Comparison of ENCODE assay signal across 19 cellular contexts in the genomic region with DNA sequence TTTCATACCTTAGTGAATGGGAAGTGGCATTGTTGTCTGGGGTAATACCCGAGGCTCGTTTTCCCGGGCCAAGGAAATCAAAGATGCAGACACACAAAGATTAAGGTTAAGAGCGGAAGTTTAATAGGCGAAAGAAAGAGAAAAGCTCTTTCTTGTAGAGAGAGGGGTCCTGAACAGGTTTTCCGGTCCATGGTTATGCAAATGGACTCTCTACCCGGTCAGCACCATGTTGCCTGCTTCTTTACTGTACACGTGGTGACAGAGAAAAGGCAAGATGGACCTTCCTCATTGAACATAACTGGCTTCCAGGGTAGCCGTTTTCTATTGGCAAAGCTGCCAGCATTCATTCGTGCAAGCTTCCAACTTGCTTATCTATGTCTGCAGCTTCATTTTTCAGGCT.
A peak's percentile ranks its signal among the peaks of the same experiment; 100 is the strongest.
DNase-seq lines count a peak whose midpoint lies in the region; ATAC-seq, FAIRE-seq and TF ChIP-seq lines count a peak whose summit lies in the region.
"Had no signal": no experiment of that assay in that cellular context is flagged by ENCODE, and none has a peak within 500 bp of the region (broad histone marks: within the 10 kb centered on the region; RNA-seq: fewer than 3 reads in every experiment).

No MANE protein-coding gene starts in this region.

- no peak for TF ChIP-seq EP300 in H1 (IDR thresholded peaks at IDR 0.05; ENCODE audit: borderline replicate concordance in 1 of 2, low read depth in 2 of 2, low read length in 2 of 2)

- peaks cover 0 to 2% (median 0%) of the 10 kb centered on the region in 4 experiments; a peak in 1 of 7 replicates for H3K4me1 ChIP-seq in H1 (replicated peaks in 1 of 4; ENCODE audit: control insufficient read depth in 3 of 4, insufficient read depth in 4 of 4, low read length in 3 of 4)
- no peaks in the 10 kb centered on the region for H3K4me1 ChIP-seq in mesendoderm (ENCODE audit: control insufficient read depth, low read depth, low read length)
- H3K4me1 ChIP-seq: BE2C had no signal

- H3K4ac ChIP-seq in H1 (replicated peaks; ENCODE audit: insufficient read length, low read depth, low read length): no peak overlapping the region
- no peak overlapping the region for H3K4ac ChIP-seq in mesendoderm (ENCODE audit: low read depth, low read length)

- no peaks in the 10 kb centered on the region for H3K23me2 ChIP-seq in H1 (ENCODE audit: low read depth, low read length)

- H2BK20ac ChIP-seq in H1 (ENCODE audit: low read length): no peak overlapping the region

- FAIRE-seq in H1 (lab: Jason Lieb, UNC): no peak
- FAIRE-seq: G401.6, GM12891, GM19239 had no signal

- H3K79me2 ChIP-seq in H1 (ENCODE audit: control insufficient read depth in 1 of 2, insufficient read depth in 2 of 2, low read length in 2 of 2) (no peaks in the 10 kb centered on the region), mesendoderm (ENCODE audit: control insufficient read depth, insufficient read depth, low read length) (no peaks in the 10 kb centered on the region)

- H3K9ac ChIP-seq in H1 (replicated peaks in 1 of 4; ENCODE audit: extremely low read depth in 1 of 4, low read depth in 3 of 4, low read length in 3 of 4): no peak overlapping the region
- H3K9ac ChIP-seq in mesendoderm (ENCODE audit: low read length): no peak overlapping the region

- H3K14ac ChIP-seq in H1 (ENCODE audit: insufficient read length): no peak overlapping the region

- H3K9me3 ChIP-seq in H1 (ENCODE audit: insufficient read depth in 2 of 2, low read depth in 1 of 2, low read length in 1 of 2): no peaks in the 10 kb centered on the region
- H3K9me3 ChIP-seq: BE2C had no signal

- H2BK15ac ChIP-seq in H1 (ENCODE audit: low read length) (no peak overlapping the region), mesendoderm (replicated peaks; ENCODE audit: low read depth) (no peak overlapping the region)

- no peak overlapping the region for H4K91ac ChIP-seq in H1 (replicated peaks; ENCODE audit: insufficient read length, low read length)

- no peak overlapping the region for H3K56ac ChIP-seq in H1 (replicated peaks; ENCODE audit: insufficient read length, low read depth, low read length)
- H3K56ac ChIP-seq in mesendoderm (ENCODE audit: low read length): no peak overlapping the region

- no peak overlapping the region; the same call in 1 of the 2 replicates for H3K18ac ChIP-seq in H1 (ENCODE audit: extremely low read depth, low read length)
- H3K18ac ChIP-seq in mesendoderm (ENCODE audit: low read length): no peak overlapping the region

- no peak overlapping the region for H3K4me3 ChIP-seq in H1 (ENCODE audit: extremely low read depth in 1 of 4, insufficient read depth in 2 of 4, low read depth in 3 of 4, low read length in 4 of 4)
- no peak overlapping the region for H3K4me3 ChIP-seq in mesendoderm (ENCODE audit: low read length)

- H3K27ac ChIP-seq in H1 (ENCODE audit: low read depth, low read length) (no peak overlapping the region), mesendoderm (ENCODE audit: low read depth, low read length) (no peak overlapping the region)

- POLR2A ChIA-PET in H1 (lab: Charles Lee; ENCODE audit: partially characterized antibody): no interaction called here

- H4K20me1 ChIP-seq in H1 (replicated peaks in 1 of 2; ENCODE audit: control insufficient read depth in 1 of 2, insufficient read depth in 2 of 2, low read length in 2 of 2): no peaks in the 10 kb centered on the region

- no peak overlapping the region for H2BK12ac ChIP-seq in H1 (ENCODE audit: low read depth, low read length)

- H3K4me2 ChIP-seq in H1 (ENCODE audit: insufficient read depth in 1 of 2, low read depth in 2 of 2, low read length in 2 of 2) (no peak overlapping the region), mesendoderm (ENCODE audit: low read length) (no peak overlapping the region)

- no peaks in the 10 kb centered on the region for H3K27me3 ChIP-seq in H1 (replicated peaks in 1 of 4; ENCODE audit: control insufficient read depth in 3 of 4, extremely low read depth in 1 of 4, insufficient read depth in 3 of 4, low read length in 3 of 4)
- H3K27me3 ChIP-seq in mesendoderm (ENCODE audit: insufficient read depth, low read length, poor library complexity): no peaks in the 10 kb centered on the region
- H3K27me3 ChIP-seq: BE2C had no signal

- H2BK5ac ChIP-seq in H1 (ENCODE audit: low read depth, low read length) (no peak overlapping the region), mesendoderm (ENCODE audit: low read length) (no peak overlapping the region)

- H3K79me1 ChIP-seq in H1 (ENCODE audit: low read depth, low read length): no peaks in the 10 kb centered on the region
- H3K79me1 ChIP-seq in mesendoderm (ENCODE audit: low read length): no peaks in the 10 kb centered on the region

- H3K23ac ChIP-seq in H1 (ENCODE audit: insufficient read length) (no peak overlapping the region), mesendoderm (ENCODE audit: low read length) (no peak overlapping the region)

- TF ChIP-seq POLR2A in H1 (IDR thresholded peaks at IDR 0.05; ENCODE audit: control extremely low read depth in 1 of 2, low read depth in 2 of 2, low read length in 2 of 2): no peak

- no peak for ATAC-seq in GM19463 (IDR thresholded peaks at IDR 0.05; ENCODE audit: unreplicated experiment)
- no peak for ATAC-seq in stimulated activated naive CD8-positive, alpha-beta T cell treated with anti-CD3 and anti-CD28 coated beads, Interleukin-15, Interleukin-2, amounts not matched to agents 100 U/mL and 50 U/mL, for 24 hours
- ATAC-seq: HCT116 had no signal

- H2AK5ac ChIP-seq in H1 (ENCODE audit: low read depth, low read length) (no peak overlapping the region), mesendoderm (ENCODE audit: low read length) (no peak overlapping the region)

- H3K36me3 ChIP-seq in H1 (ENCODE audit: control insufficient read depth in 2 of 4, insufficient read depth in 4 of 4, low read length in 3 of 4) (no peaks in the 10 kb centered on the region), mesendoderm (ENCODE audit: control insufficient read depth, insufficient read depth, low read length) (no peaks in the 10 kb centered on the region)
- H3K36me3 ChIP-seq: BE2C had no signal

- TF ChIP-seq RAD21 in H1 (IDR thresholded peaks at IDR 0.05 in 1 of 2, conservative IDR thresholded peaks at IDR 0.05 in 1 of 2; ENCODE audit: low read depth in 2 of 2, low read length in 2 of 2): no peak

- H2AFZ ChIP-seq in H1 (ENCODE audit: low read length): peak overlapping the region; percentile 87

- CTCF ChIA-PET in H1 (lab: Charles Lee; ENCODE audit: partially characterized antibody): no interaction called here

- no peak overlapping the region for H4K8ac ChIP-seq in H1 (ENCODE audit: extremely low read depth, insufficient read depth, low read length)
- no peak overlapping the region for H4K8ac ChIP-seq in mesendoderm (ENCODE audit: low read depth, low read length)

- no peak overlapping the region for H4K5ac ChIP-seq in H1 (ENCODE audit: insufficient read length, low read depth, low read length)
- no peak overlapping the region for H4K5ac ChIP-seq in mesendoderm (ENCODE audit: low read length)

- TF ChIP-seq CTCF in H1 (IDR thresholded peaks at IDR 0.05; ENCODE audit: control extremely low read depth in 1 of 3, insufficient read depth in 1 of 3, low read depth in 1 of 3, low read length in 3 of 3): no peak

- WGBS in H1 (ENCODE audit: extremely low coverage in 1 of 2, insufficient coverage in 1 of 2, insufficient read length in 1 of 2, insufficient replicate concordance in 2 of 2, low coverage in 1 of 2, low lambda C conversion rate in 2 of 2, missing lambda C conversion rate in 1 of 2), 2 experiments: 72% methylated on average over 10 of the region's 10 CpGs; no CpG with 5 or more reads in 1 of the 2 experiments
- WGBS in mesendoderm (ENCODE audit: extremely low coverage, insufficient coverage, low lambda C conversion rate): no CpG with 5 or more reads among the region's 10 CpGs

- H2BK120ac ChIP-seq in H1 (replicated peaks; ENCODE audit: low read depth, low read length) (no peak overlapping the region), mesendoderm (ENCODE audit: low read depth, low read length) (no peak overlapping the region)

- DNase-seq in M059J (ENCODE audit: low read depth) (peak; percentile 1), H1 (ENCODE audit: low read depth in 1 of 2, low spot score in 2 of 2) (no peak), iPS-NIHi11 (ENCODE audit: low spot score) (peak; percentile 11), hepatic stellate cell (ENCODE audit: low spot score) (no peak), mesendoderm (no peak)
- DNase-seq in stimulated activated naive CD8-positive, alpha-beta T cell treated with anti-CD3 and anti-CD28 coated beads, Interleukin-15, Interleukin-2, amounts not matched to agents 100 U/mL and 50 U/mL, for 24 hours: no peak
- DNase-seq: ACHN; BE2C; C1 segment of cervical spinal cord; CD4-positive, CD25-positive, alpha-beta regulatory T cell; CD8-positive, alpha-beta memory T cell; COR-L47; HFFc6; KG1 had no signal

TF ChIP-seq in H1, 55 proteins besides CTCF, POLR2A, EP300 and RAD21:
- no peak for TF ChIP-seq RXRA (IDR thresholded peaks at IDR 0.05; ENCODE audit: insufficient read depth, low read depth, low read length)
- TF ChIP-seq, protein P1, sequence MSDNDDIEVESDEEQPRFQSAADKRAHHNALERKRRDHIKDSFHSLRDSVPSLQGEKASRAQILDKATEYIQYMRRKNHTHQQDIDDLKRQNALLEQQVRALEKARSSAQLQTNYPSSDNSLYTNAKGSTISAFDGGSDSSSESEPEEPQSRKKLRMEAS (IDR thresholded peaks at IDR 0.05): 0 out of 2 replicates have a peak, but pooled peaks have one; percentile 28
TF ChIP-seq in H1: peak in this region for 1.

Comparison
In these comparisons a context has a peak if more than half of its experiments do, and no peak if none do; other contexts are left out.
1. DNase-seq: peak in M059J (single experiment) and iPS-NIHi11 (single experiment); none in H1 (0 of 2), hepatic stellate cell (single experiment), stimulated activated naive CD8-positive, alpha-beta T cell treated with anti-CD3 and anti-CD28 coated beads, Interleukin-15, Interleukin-2, amounts not matched to agents 100 U/mL and 50 U/mL, for 24 hours (single experiment) and mesendoderm (single experiment).